Comparison of ENCODE assay signal across 25 cellular contexts in genomic region chr2:48414196-48414595, GRCh38.
"Had no signal": no experiment of that assay in that cellular context is flagged by ENCODE, and none has a peak within 500 bp of the region (broad histone marks: within the 10 kb centered on the region; RNA-seq: fewer than 3 reads in every experiment).

No MANE protein-coding gene starts in this region.

- H3K27me3 ChIP-seq: body of pancreas, breast epithelium had no signal

- H3K27ac ChIP-seq: body of pancreas had no signal

- H3K9me3 ChIP-seq: body of pancreas, breast epithelium had no signal

- DNase-seq: activated CD4-positive, alpha-beta T cell treated with anti-CD3 and anti-CD28 coated beads for 36 hours; activated CD4-positive, alpha-beta T cell treated with anti-CD3 and anti-CD28 coated beads, Interleukin-2, amount 10 ng/mL, durations not matched to agents 7 days and 5 days; activated CD4-positive, alpha-beta T cell treated with anti-CD3 and anti-CD28 coated beads, Interleukin-2, amount 50 U/mL, for 48 hours; activated CD8-positive, alpha-beta T cell treated with anti-CD3 and anti-CD28 coated beads, Interleukin-2, amount 10 ng/mL, durations not matched to agents 7 days and 5 days; activated gamma-delta T cell; activated naive CD4-positive, alpha-beta T cell treated with Interleukin-2 at 50 U/mL for 16 hours; activated naive CD8-positive, alpha-beta T cell treated with anti-CD3 and anti-CD28 coated beads, Interleukin-2, amount 10 ng/mL, durations not matched to agents 7 days and 5 days; activated T-cell treated with anti-CD3 and anti-CD28 coated beads, Interleukin-2, amount 50 U/mL, for 24 hours; body of pancreas; cerebellar nuclear complex; Kasumi-1; KG1; MM.1S; MV-4-11; NCI-H187; NCI-H2107; NCI-H2171; NCI-H446 treated with DMSO at 0.1 percent for 48 hours; NCI-H524; NCI-H69; SHP77 treated with DMSO at 0.1 percent for 48 hours; SW 1271; T-helper 1 cell; T1000 had no signal

- H3K4me3 ChIP-seq: body of pancreas, breast epithelium had no signal

- H3K36me3 ChIP-seq: breast epithelium had no signal

- H3K4me1 ChIP-seq: body of pancreas, breast epithelium had no signal
